In the genomic region with DNA sequence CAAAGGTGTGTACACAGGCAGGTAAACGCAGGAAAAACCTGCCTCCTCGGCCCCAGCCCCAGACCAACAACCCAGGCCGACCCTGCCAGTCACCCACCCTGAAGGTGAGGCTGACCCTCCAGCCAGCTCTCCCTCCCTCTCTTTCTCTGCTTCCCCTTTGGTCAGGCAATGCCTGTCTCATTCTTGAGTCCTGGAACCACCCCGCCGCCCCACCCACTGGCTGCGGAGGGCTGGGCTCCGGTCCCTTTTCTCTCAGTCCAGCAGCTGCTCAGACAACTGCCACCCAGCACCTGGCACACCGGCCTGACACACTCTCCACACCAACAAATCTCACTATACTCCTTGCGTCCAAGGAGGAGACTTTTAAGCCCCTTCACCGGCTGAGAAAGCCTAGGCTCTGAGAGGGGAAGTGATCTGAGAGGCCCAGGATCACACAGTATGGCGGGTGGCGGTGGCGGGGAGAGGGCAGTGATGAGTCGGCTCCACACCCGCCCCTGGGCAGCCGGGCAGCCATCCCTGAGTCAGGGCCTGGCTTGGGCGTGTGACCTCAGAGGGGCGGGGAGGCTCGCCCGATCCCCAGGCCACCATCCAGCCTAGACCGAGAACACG, we compare ENCODE assay signal across 8 cellular contexts. TPM values are rescaled to one million over a fixed set of nuclear protein-coding genes. Genes with fewer than 3 reads are reported as not detected.
DNase-seq lines count a peak whose midpoint lies in the region; ATAC-seq and TF ChIP-seq lines count a peak whose summit lies in the region.

No MANE protein-coding gene starts in this region.

- intact Hi-C loops in cardiac septum (cut with DNase I) (no loop called here), ovary (cut with DNase I) (no loop called here)

- peaks cover 17% of the 10 kb centered on the region for H3K4me1 ChIP-seq in ovary (ENCODE audit: insufficient read depth)

- TF ChIP-seq CTCF in HL-60 (IDR thresholded peaks at IDR 0.05; ENCODE audit: insufficient read depth, low read length) (no peak), ovary (IDR thresholded peaks at IDR 0.05) (no peak)

- ATAC-seq in HG02870 (IDR thresholded peaks at IDR 0.05; ENCODE audit: unreplicated experiment): no peak

- no peaks in the 10 kb centered on the region for H3K36me3 ChIP-seq in ovary

- no peaks in the 10 kb centered on the region for H3K27me3 ChIP-seq in HL-60 (ENCODE audit: insufficient read depth, poor library complexity, severe bottlenecking)
- H3K27me3 ChIP-seq in ovary: no peaks in the 10 kb centered on the region

- H3K9me3 ChIP-seq in ovary: no peaks in the 10 kb centered on the region

- in situ Hi-C loops in SK-MEL-5 (cut with HindIII; ENCODE audit: low pct_unique_long_range_greater_than_20kb, low sequenced_read_pairs): no loop called here

- DNase-seq in DMS 273 (lab: John Stamatoyannopoulos, UW; ENCODE audit: unreplicated experiment): peak; percentile 48
- no peak for DNase-seq in DMS 273 treated with DMSO at 0.1 percent for 48 hours (lab: John Stamatoyannopoulos, UW)
- DNase-seq in HL-60 (ENCODE audit: low read depth in 1 of 2, low spot score in 1 of 2): peak; percentile 22 to 45
- DNase-seq in SK-MEL-5 (ENCODE audit: low read depth, low spot score): peak; percentile 63
- DNase-seq in cardiac septum (ENCODE audit: low spot score): peak; percentile 90
- peak in 3 of 5 donors; percentile 61 to 71 (median 68) for DNase-seq in ovary

- H3K4me3 ChIP-seq in HL-60 (replicated peaks; ENCODE audit: insufficient read depth, low read length) (peak overlapping the region; percentile 70), ovary (peak overlapping the region; percentile 93)

- TF ChIP-seq EP300 in ovary (IDR thresholded peaks at IDR 0.05): no peak

- WGBS in adipose tissue, 3 donors: 1 to 2% (median 2%) methylated on average over 19 to 22 of the region's 22 CpGs
- WGBS in ovary, 3 donors: 0 to 2% (median 2%) methylated on average over 16 to 22 of the region's 22 CpGs

- peak overlapping the region; percentile 89 for H3K27ac ChIP-seq in HL-60 (replicated peaks)
- H3K27ac ChIP-seq in adipose tissue (ENCODE audit: low read depth, low read length): peak overlapping the region; percentile 45
- H3K27ac ChIP-seq in ovary: peak overlapping the region; percentile 45 to 90

- no peak for TF ChIP-seq POLR2A in ovary (IDR thresholded peaks at IDR 0.05)

RNA-seq across cellular contexts. Expression of gene FLII, which starts 0.7 kb away (rescaled TPM):
- 96.0 and 113 TPM in 2 replicates for total RNA-seq in SK-MEL-5 (2014; rRNA removed; shearing (Covaris generic))
- polyA plus RNA-seq in SK-MEL-5 (2015; cell fraction: cytosol; rRNA removed): 125 and 164 TPM in 2 replicates
- polyA plus RNA-seq in SK-MEL-5 (2015; cell fraction: nucleus; rRNA removed): 327 and 369 TPM in 2 replicates
- polyA plus RNA-seq in adipose tissue: 100 to 1,000 TPM; 189 to 228 (median 200) TPM
- total RNA-seq in cardiac septum: 294 TPM
- 100 to 1,000 TPM; 127 to 245 (median 178) TPM for total RNA-seq in ovary
- polyA plus RNA-seq in ovary: 100 to 1,000 TPM; 132 to 152 TPM

RNA-seq across cellular contexts. Expression of gene MIEF2, which starts 2.6 kb away (rescaled TPM):
- 5.4 TPM in 2 replicates for total RNA-seq in SK-MEL-5 (2014; rRNA removed; shearing (Covaris generic))
- polyA plus RNA-seq in SK-MEL-5 (2015; cell fraction: cytosol; rRNA removed): 5.2 and 8.6 TPM in 2 replicates
- 8.6 and 9.4 TPM in 2 replicates for polyA plus RNA-seq in SK-MEL-5 (2015; cell fraction: nucleus; rRNA removed)
- 1 to 10 TPM; 2.2 to 8.5 (median 3.0) TPM for polyA plus RNA-seq in adipose tissue
- total RNA-seq in cardiac septum: 28.0 TPM
- total RNA-seq in ovary: 10 to 100 TPM; 15.1 to 36.1 (median 23.2) TPM
- polyA plus RNA-seq in ovary: 10 to 100 TPM in 1 of 2 donors, 1 to 10 TPM in 1; 4.0 to 21.9 TPM

RNA-seq across cellular contexts. Expression of gene LLGL1, which starts 32.4 kb away (rescaled TPM):
- 16.9 and 18.0 TPM in 2 replicates for total RNA-seq in SK-MEL-5 (2014; rRNA removed; shearing (Covaris generic))
- 49.7 and 66.4 TPM in 2 replicates for polyA plus RNA-seq in SK-MEL-5 (2015; cell fraction: cytosol; rRNA removed)
- polyA plus RNA-seq in SK-MEL-5 (2015; cell fraction: nucleus; rRNA removed): 23.5 and 29.6 TPM in 2 replicates
- polyA plus RNA-seq in adipose tissue: 10 to 100 TPM in 1 of 3 donors, 1 to 10 TPM in 2; 5.0 to 13.4 (median 7.9) TPM
- 9.6 TPM for total RNA-seq in cardiac septum
- total RNA-seq in ovary: 10 to 100 TPM; 19.0 to 28.0 (median 23.3) TPM
- polyA plus RNA-seq in ovary: 10 to 100 TPM in 1 of 2 donors, 1 to 10 TPM in 1; 2.5 to 16.4 TPM

RNA-seq across cellular contexts. Expression of gene TOP3A, which starts 56.9 kb away (rescaled TPM):
- 31.8 and 32.0 TPM in 2 replicates for total RNA-seq in SK-MEL-5 (2014; rRNA removed; shearing (Covaris generic))
- polyA plus RNA-seq in SK-MEL-5 (2015; cell fraction: cytosol; rRNA removed): 33.6 and 47.5 TPM in 2 replicates
- 29.8 and 40.7 TPM in 2 replicates for polyA plus RNA-seq in SK-MEL-5 (2015; cell fraction: nucleus; rRNA removed)
- 10 to 100 TPM in 2 of 3 donors, 1 to 10 TPM in 1; 6.5 to 16.6 (median 12.5) TPM for polyA plus RNA-seq in adipose tissue
- 14.1 TPM for total RNA-seq in cardiac septum
- 10 to 100 TPM; 19.6 to 35.7 (median 22.2) TPM for total RNA-seq in ovary
- 10 to 100 TPM; 12.6 to 19.9 TPM for polyA plus RNA-seq in ovary

RNA-seq across cellular contexts. Expression of gene SMCR8, which starts 57.2 kb away (rescaled TPM):
- 22.0 and 23.1 TPM in 2 replicates for total RNA-seq in SK-MEL-5 (2014; rRNA removed; shearing (Covaris generic))
- 20.9 and 28.5 TPM in 2 replicates for polyA plus RNA-seq in SK-MEL-5 (2015; cell fraction: cytosol; rRNA removed)
- 26.6 and 31.3 TPM in 2 replicates for polyA plus RNA-seq in SK-MEL-5 (2015; cell fraction: nucleus; rRNA removed)
- polyA plus RNA-seq in adipose tissue (1 to 10 TPM; 3.6 to 5.1 (median 3.8) TPM), ovary (10 to 100 TPM in 1 of 2 donors, 1 to 10 TPM in 1; 8.8 to 13.2 TPM)
- total RNA-seq in cardiac septum (9.9 TPM), ovary (10 to 100 TPM in 5 of 7 donors, 1 to 10 TPM in 2; 7.1 to 16.7 (median 14.0) TPM)
